Comparison of ENCODE assay signal across 8 cellular contexts in genomic region chr3:156449712-156450574, GRCh38.
DNase-seq lines count a peak whose midpoint lies in the region; ATAC-seq, FAIRE-seq and TF ChIP-seq lines count a peak whose summit lies in the region.

No MANE protein-coding gene starts in this region.

- no peak overlapping the region for H3K4me3 ChIP-seq in right cardiac atrium (ENCODE audit: low read length)

- peak; percentile 61 for DNase-seq in D341Med (ENCODE audit: low spot score)
- peak; percentile 14 for DNase-seq in LoVo (ENCODE audit: low spot score)
- no peak for DNase-seq in right cardiac atrium
- peak; percentile 30 for DNase-seq in urothelium cell line (ENCODE audit: low spot score)

- peak; percentile 74 for TF ChIP-seq CTCF in VCaP (conservative IDR thresholded peaks at IDR 0.05)

- no peak for FAIRE-seq in urothelium cell line (lab: Jason Lieb, UNC)

- H3K4me3 Mint-ChIP-seq in activated T-helper 17 cell treated with anti-CD3 and anti-CD28 coated beads, Interleukin-2, amount 50 U/mL, for 72 hours: no peak overlapping the region

- no peak overlapping the region for H3K27ac Mint-ChIP-seq in activated T-helper 17 cell treated with anti-CD3 and anti-CD28 coated beads, Interleukin-2, amount 50 U/mL, for 72 hours

- intact Hi-C loops in right cardiac atrium (cut with DNase I): loop anchor here in 1 of 4 donors (5.0 kb wide), 1 partner anchor 52 kb away; no protein-coding TSS in a partner anchor

- H3K9me3 ChIP-seq in right cardiac atrium (ENCODE audit: control insufficient read depth, low read length): no peaks in the 10 kb centered on the region

- no peaks in the 10 kb centered on the region for H3K4me1 ChIP-seq in right cardiac atrium (ENCODE audit: control insufficient read depth, insufficient read depth, low read length)

- no peaks in the 10 kb centered on the region for H3K36me3 Mint-ChIP-seq in activated T-helper 17 cell treated with anti-CD3 and anti-CD28 coated beads, Interleukin-2, amount 50 U/mL, for 72 hours (ENCODE audit: low read depth)

- H3K9me3 Mint-ChIP-seq in activated T-helper 17 cell treated with anti-CD3 and anti-CD28 coated beads, Interleukin-2, amount 50 U/mL, for 72 hours: no peaks in the 10 kb centered on the region

- H3K27me3 Mint-ChIP-seq in activated T-helper 17 cell treated with anti-CD3 and anti-CD28 coated beads, Interleukin-2, amount 50 U/mL, for 72 hours: peaks cover 4% of the 10 kb centered on the region

- H3K27ac ChIP-seq in VCaP: no peak overlapping the region
- no peak overlapping the region for H3K27ac ChIP-seq in right cardiac atrium (ENCODE audit: low read length)

- WGBS in right cardiac atrium: 60% methylated on average over 2 of the region's 2 CpGs

- no peaks in the 10 kb centered on the region for H3K27me3 ChIP-seq in right cardiac atrium (ENCODE audit: control insufficient read depth, insufficient read depth)

- H3K4me1 Mint-ChIP-seq in activated T-helper 17 cell treated with anti-CD3 and anti-CD28 coated beads, Interleukin-2, amount 50 U/mL, for 72 hours: no peaks in the 10 kb centered on the region

- peak; percentile 74 for ATAC-seq in GM19438 (IDR thresholded peaks at IDR 0.05; ENCODE audit: low read depth, unreplicated experiment)
- peak; percentile 60 to 62 for ATAC-seq in right cardiac atrium
- ATAC-seq in activated T-helper 17 cell treated with anti-CD3 and anti-CD28 coated beads, Interleukin-2, amount 50 U/mL, for 72 hours (replicated peaks): no peak
- ATAC-seq in activated CD4-positive, CD25-positive, alpha-beta regulatory T cell treated with anti-CD3 and anti-CD28 coated beads, Interleukin-2, amount 50 U/mL, for 24 hours: no peak

Comparison
In these comparisons a context has a peak if more than half of its experiments do, and no peak if none do; other contexts are left out.
1. DNase-seq: peak in D341Med (single experiment), LoVo (single experiment) and urothelium cell line (single experiment); none in right cardiac atrium (0 of 3).
2. ATAC-seq: peak in GM19438 (single experiment) and right cardiac atrium (2 of 2); none in activated T-helper 17 cell treated with anti-CD3 and anti-CD28 coated beads, Interleukin-2, amount 50 U/mL, for 72 hours (single experiment) and activated CD4-positive, CD25-positive, alpha-beta regulatory T cell treated with anti-CD3 and anti-CD28 coated beads, Interleukin-2, amount 50 U/mL, for 24 hours (0 of 2).